Comparison of ENCODE assay signal across 25 cellular contexts in the genomic region with DNA sequence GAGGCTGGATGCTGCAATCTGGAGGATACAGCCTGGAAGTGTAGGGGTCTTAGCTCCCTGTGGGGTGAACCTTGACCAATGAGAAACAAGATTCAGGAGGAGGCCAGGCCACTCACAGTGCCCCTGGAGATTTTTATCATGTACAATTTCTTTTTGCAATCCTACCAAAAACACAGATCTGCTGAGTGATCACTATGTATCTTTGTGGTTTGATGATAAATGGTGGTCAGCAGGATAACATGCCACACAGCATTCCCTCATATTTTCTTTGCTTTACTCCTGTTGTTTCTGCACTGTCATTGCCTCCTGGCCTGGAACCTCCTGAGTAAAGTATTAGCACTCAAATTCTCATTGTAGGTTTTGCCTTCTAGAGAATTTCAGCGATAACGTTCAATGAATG.
A peak's percentile ranks its signal among the peaks of the same experiment; 100 is the strongest.
DNase-seq lines count a peak whose midpoint lies in the region; ATAC-seq, FAIRE-seq and TF ChIP-seq lines count a peak whose summit lies in the region.
"Had no signal": no experiment of that assay in that cellular context is flagged by ENCODE, and none has a peak within 500 bp of the region (broad histone marks: within the 10 kb centered on the region; RNA-seq: fewer than 3 reads in every experiment).

No MANE protein-coding gene starts in this region.

- TF ChIP-seq POLR2A in gastroesophageal sphincter (IDR thresholded peaks at IDR 0.05): no peak
- no peak for TF ChIP-seq POLR2A in thyroid gland (IDR thresholded peaks at IDR 0.05)

- no peak overlapping the region for H3K4me3 ChIP-seq in GM23338
- no peak overlapping the region for H3K4me3 ChIP-seq in astrocyte (ENCODE audit: insufficient read depth, low read depth, low read length)
- no peak overlapping the region for H3K4me3 ChIP-seq in gastroesophageal sphincter
- no peak overlapping the region for H3K4me3 ChIP-seq in thyroid gland (replicated peaks in 1 of 3)
- H3K4me3 ChIP-seq: PC-9, tibial nerve had no signal

- H3K9ac ChIP-seq in astrocyte (ENCODE audit: low read length): no peak overlapping the region
- H3K9ac ChIP-seq: KMS-11 had no signal

- WGBS in gastroesophageal sphincter (ENCODE audit: low coverage in 1 of 2), 2 donors: 87 to 93% methylated on average over 2 of the region's 2 CpGs
- 24 to 42% methylated on average over 2 of the region's 2 CpGs for WGBS in thyroid gland, 2 donors

- FAIRE-seq in astrocyte (lab: Jason Lieb, UNC): peak; percentile 73
- FAIRE-seq: endothelial cell of umbilical vein had no signal

- no peaks in the 10 kb centered on the region for H3F3A ChIP-seq in GM23338 (replicated peaks; ENCODE audit: low read depth)

- H3K27ac ChIP-seq in GM23338 (ENCODE audit: low read depth) (no peak overlapping the region), astrocyte (ENCODE audit: low read depth, low read length) (no peak overlapping the region), gastroesophageal sphincter (no peak overlapping the region), thyroid gland (no peak overlapping the region)
- H3K27ac ChIP-seq: KMS-11, PC-9, tibial nerve had no signal

- H2AFZ ChIP-seq in GM23338 (no peak overlapping the region), astrocyte (ENCODE audit: low read depth, low read length) (no peak overlapping the region)
- H2AFZ ChIP-seq: PC-9 had no signal

- H3K36me3 ChIP-seq in GM23338 (ENCODE audit: insufficient read depth) (no peaks in the 10 kb centered on the region), astrocyte (ENCODE audit: insufficient read depth, low read length) (no peaks in the 10 kb centered on the region), gastroesophageal sphincter (no peaks in the 10 kb centered on the region), thyroid gland (no peaks in the 10 kb centered on the region)
- H3K36me3 ChIP-seq: tibial nerve had no signal

- no peak overlapping the region for H3K4me3 Mint-ChIP-seq in GM23338
- H3K4me3 Mint-ChIP-seq in astrocyte (ENCODE audit: unreplicated experiment): no peak overlapping the region
- H3K4me3 Mint-ChIP-seq: activated naive CD8-positive, alpha-beta T cell; B cell; brain; naive thymus-derived CD8-positive, alpha-beta T cell; T-helper 1 cell treated with Interleukin-12 subunit alpha and Interleukin-12 subunit beta and Interleukin-4 antibody, amounts not matched to agents 30 μg/mL and 1 μg/mL, for 36 hours had no signal

- H3K9me3 ChIP-seq in astrocyte (ENCODE audit: insufficient read depth, low read depth, low read length): no peaks in the 10 kb centered on the region
- no peaks in the 10 kb centered on the region for H3K9me3 ChIP-seq in gastroesophageal sphincter
- no peaks in the 10 kb centered on the region for H3K9me3 ChIP-seq in thyroid gland

- H3K36me3 Mint-ChIP-seq in GM23338 (ENCODE audit: low read depth) (no peaks in the 10 kb centered on the region), astrocyte (ENCODE audit: low read depth, unreplicated experiment) (peaks cover 2% of the 10 kb centered on the region)
- H3K36me3 Mint-ChIP-seq: activated naive CD8-positive, alpha-beta T cell; brain; naive thymus-derived CD8-positive, alpha-beta T cell had no signal

- H3K4me1 Mint-ChIP-seq in GM23338 (no peaks in the 10 kb centered on the region), astrocyte (ENCODE audit: low read depth, unreplicated experiment) (peaks cover 16% of the 10 kb centered on the region)
- H3K4me1 Mint-ChIP-seq: B cell; brain; naive thymus-derived CD8-positive, alpha-beta T cell had no signal

- H3K27me3 ChIP-seq in GM23338 (ENCODE audit: insufficient read depth): no peaks in the 10 kb centered on the region
- no peaks in the 10 kb centered on the region for H3K27me3 ChIP-seq in astrocyte (ENCODE audit: insufficient read depth, low read length)
- no peaks in the 10 kb centered on the region for H3K27me3 ChIP-seq in gastroesophageal sphincter
- H3K27me3 ChIP-seq in thyroid gland: no peaks in the 10 kb centered on the region
- H3K27me3 ChIP-seq: tibial nerve had no signal

- H4K20me1 ChIP-seq in GM23338 (replicated peaks; ENCODE audit: insufficient read depth) (no peaks in the 10 kb centered on the region), astrocyte (ENCODE audit: insufficient read depth, low read length) (no peaks in the 10 kb centered on the region)

- TF ChIP-seq EP300 in gastroesophageal sphincter (IDR thresholded peaks at IDR 0.05): no peak

- no peaks in the 10 kb centered on the region for H3K9me3 Mint-ChIP-seq in GM23338
- H3K9me3 Mint-ChIP-seq in astrocyte (ENCODE audit: unreplicated experiment): no peaks in the 10 kb centered on the region
- H3K9me3 Mint-ChIP-seq: brain; T-helper 1 cell treated with Interleukin-12 subunit alpha and Interleukin-12 subunit beta and Interleukin-4 antibody, amounts not matched to agents 30 μg/mL and 1 μg/mL, for 36 hours had no signal

- TF ChIP-seq CTCF in GM23338 (conservative IDR thresholded peaks at IDR 0.05; ENCODE audit: low read depth in 2 of 2) (no peak), astrocyte (IDR thresholded peaks at IDR 0.05; ENCODE audit: insufficient read depth, low read depth, low read length) (no peak), gastroesophageal sphincter (IDR thresholded peaks at IDR 0.05) (no peak), thyroid gland (IDR thresholded peaks at IDR 0.05) (no peak)

- no peaks in the 10 kb centered on the region for H3K79me2 ChIP-seq in GM23338 (replicated peaks; ENCODE audit: insufficient read depth)
- no peaks in the 10 kb centered on the region for H3K79me2 ChIP-seq in astrocyte (ENCODE audit: insufficient read depth, low read length)

- H3K27ac Mint-ChIP-seq in GM23338 (peak overlapping the region; percentile 22), astrocyte (ENCODE audit: unreplicated experiment) (peak overlapping the region; percentile 92)
- H3K27ac Mint-ChIP-seq: activated naive CD8-positive, alpha-beta T cell; B cell; brain; naive thymus-derived CD8-positive, alpha-beta T cell; T-helper 1 cell treated with Interleukin-12 subunit alpha and Interleukin-12 subunit beta and Interleukin-4 antibody, amounts not matched to agents 30 μg/mL and 1 μg/mL, for 36 hours had no signal

- intact Hi-C loops in thyroid gland (cut with DNase I): no loop called here

- H3K4me2 ChIP-seq in GM23338 (no peak overlapping the region), astrocyte (ENCODE audit: low read length) (peak overlapping the region; percentile 19)
- H3K4me2 ChIP-seq: KMS-11, PC-9 had no signal

- no peak for ATAC-seq in GM23338
- no peak for ATAC-seq in GM21360 (IDR thresholded peaks at IDR 0.05; ENCODE audit: unreplicated experiment)
- ATAC-seq in gastroesophageal sphincter: no peak
- ATAC-seq: naive thymus-derived CD8-positive, alpha-beta T cell; stimulated activated naive CD8-positive, alpha-beta T cell treated with anti-CD3 and anti-CD28 coated beads, Interleukin-15, Interleukin-2, amounts not matched to agents 100 U/mL and 50 U/mL, for 24 hours had no signal

- no peak for DNase-seq in GM23338 (ENCODE audit: low spot score)
- peak; percentile 55 for DNase-seq in astrocyte (ENCODE audit: low read depth)
- DNase-seq in hepatic stellate cell (ENCODE audit: low spot score): peak; percentile 24
- peak; percentile 34 for DNase-seq in stromal cell of bone marrow (ENCODE audit: low read depth)
- DNase-seq in thyroid gland: no peak
- DNase-seq: activated CD4-positive, alpha-beta T cell treated with anti-CD3 and anti-CD28 coated beads for 48 hours; dermis blood vessel endothelial cell; foreskin melanocyte; mesendoderm; naive thymus-derived CD8-positive, alpha-beta T cell; NCI-H1048; NCI-H1930; NCI-H226; PC-9; stimulated activated CD4-positive, alpha-beta T cell treated with anti-CD3 and anti-CD28 coated beads, Interleukin-2, amount 100 ng/mL, for 24 hours; stimulated activated naive CD8-positive, alpha-beta T cell treated with anti-CD3 and anti-CD28 coated beads, Interleukin-15, Interleukin-2, amounts not matched to agents 100 U/mL and 50 U/mL, for 24 hours had no signal

- H3K27me3 Mint-ChIP-seq in GM23338 (ENCODE audit: insufficient read depth, low read depth, poor library complexity) (no peaks in the 10 kb centered on the region), astrocyte (ENCODE audit: low read depth, unreplicated experiment) (no peaks in the 10 kb centered on the region)
- H3K27me3 Mint-ChIP-seq: activated naive CD8-positive, alpha-beta T cell; B cell had no signal

- H3K4me1 ChIP-seq in GM23338 (ENCODE audit: insufficient read depth) (no peaks in the 10 kb centered on the region), astrocyte (ENCODE audit: insufficient read depth, low read length) (peaks cover 8% of the 10 kb centered on the region), gastroesophageal sphincter (no peaks in the 10 kb centered on the region), thyroid gland (no peaks in the 10 kb centered on the region)
- H3K4me1 ChIP-seq: tibial nerve had no signal

- H3K9me2 ChIP-seq in GM23338 (ENCODE audit: insufficient read depth): peaks cover 4% of the 10 kb centered on the region; the same call in 1 of the 2 replicates

TF ChIP-seq in GM23338, 12 proteins besides CTCF, POLR2A, EP300 and RAD21 (continues in another document):
- TF ChIP-seq, protein P1, sequence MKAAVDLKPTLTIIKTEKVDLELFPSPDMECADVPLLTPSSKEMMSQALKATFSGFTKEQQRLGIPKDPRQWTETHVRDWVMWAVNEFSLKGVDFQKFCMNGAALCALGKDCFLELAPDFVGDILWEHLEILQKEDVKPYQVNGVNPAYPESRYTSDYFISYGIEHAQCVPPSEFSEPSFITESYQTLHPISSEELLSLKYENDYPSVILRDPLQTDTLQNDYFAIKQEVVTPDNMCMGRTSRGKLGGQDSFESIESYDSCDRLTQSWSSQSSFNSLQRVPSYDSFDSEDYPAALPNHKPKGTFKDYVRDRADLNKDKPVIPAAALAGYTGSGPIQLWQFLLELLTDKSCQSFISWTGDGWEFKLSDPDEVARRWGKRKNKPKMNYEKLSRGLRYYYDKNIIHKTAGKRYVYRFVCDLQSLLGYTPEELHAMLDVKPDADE (IDR thresholded peaks at IDR 0.05): no peak

Comparison
In these comparisons a context has a peak if more than half of its experiments do, and no peak if none do; other contexts are left out.
1. DNase-seq: peak in astrocyte (single experiment), hepatic stellate cell (single experiment) and stromal cell of bone marrow (single experiment); none in GM23338 (single experiment) and thyroid gland (0 of 2).